Comparison of ENCODE assay signal across 17 cellular contexts in the genomic region with DNA sequence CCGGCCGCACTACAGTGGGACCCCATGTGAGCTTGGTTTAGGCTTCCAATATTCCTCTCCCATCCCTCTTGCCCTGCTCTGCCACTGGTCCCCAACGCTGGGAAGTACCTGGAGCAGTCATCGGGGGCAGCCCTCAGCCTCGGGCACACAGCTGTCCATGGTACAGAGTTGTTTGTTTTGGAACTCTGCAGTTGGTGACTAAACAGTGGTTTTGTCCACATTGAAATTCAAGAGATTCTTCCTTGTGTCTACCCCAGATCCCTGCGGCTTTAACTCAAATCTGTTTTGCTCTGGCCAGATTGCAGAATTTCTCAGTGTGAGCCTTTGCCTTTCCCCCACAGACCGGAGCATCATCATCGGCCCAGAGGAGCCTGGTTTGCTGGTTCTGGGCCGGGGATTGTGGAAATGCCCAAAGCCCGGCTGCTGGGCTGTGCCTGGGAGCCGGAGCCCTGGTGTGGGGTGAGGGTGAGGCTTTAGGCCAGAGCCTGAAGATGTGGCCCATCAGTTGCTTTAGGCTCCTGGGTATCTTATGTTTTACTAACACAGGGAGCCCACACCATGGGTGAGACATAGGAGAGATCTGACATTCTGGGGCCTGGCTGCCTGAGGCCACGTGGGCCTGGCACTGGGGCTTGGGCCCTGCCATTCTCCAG.
DNase-seq lines count a peak whose midpoint lies in the region; TF ChIP-seq lines count a peak whose summit lies in the region.
"Had no signal": no experiment of that assay in that cellular context is flagged by ENCODE, and none has a peak within 500 bp of the region (broad histone marks: within the 10 kb centered on the region; RNA-seq: fewer than 3 reads in every experiment).

No MANE protein-coding gene starts in this region.

- peak; percentile 66 for DNase-seq in A172 (ENCODE audit: low spot score)
- peak; percentile 43 for DNase-seq in brain microvascular endothelial cell
- DNase-seq in hepatic stellate cell (ENCODE audit: low spot score) = peak; percentile 94
- DNase-seq in DMS53 treated with DMSO at 0.1 percent for 48 hours (lab: John Stamatoyannopoulos, UW; ENCODE audit: unreplicated experiment) = no peak
- DNase-seq in NCI-H226 = no peak
- no peak for DNase-seq in OCI-M1 (lab: John Stamatoyannopoulos, UW)
- no peak for DNase-seq in activated CD4-positive, CD25-positive, alpha-beta regulatory T cell treated with anti-CD3 and anti-CD28 coated beads, Interleukin-2, amount 50 U/mL, for 72 hours
- DNase-seq: activated CD4-positive, alpha-beta memory T cell treated with anti-CD3 and anti-CD28 coated beads, Interleukin-2, amount 10 ng/mL, durations not matched to agents 7 days and 5 days; central memory CD4-positive, alpha-beta T cell; mesendoderm; NCI-H146; NCI-H510A had no signal

- H3K36me3 ChIP-seq in HEK293 (ENCODE audit: control insufficient read depth in 2 of 2, insufficient read depth in 1 of 2, low read length in 2 of 2) = peaks cover 0 to 44% of the 10 kb centered on the region in 2 experiments; a peak in 1 of 3 replicates
- peaks cover 7% of the 10 kb centered on the region for H3K36me3 ChIP-seq in brain microvascular endothelial cell (replicated peaks)

- H3K4me3 ChIP-seq in HEK293 (ENCODE audit: low read depth, low read length) (no peak overlapping the region), brain microvascular endothelial cell (ENCODE audit: low read depth, low read length) (no peak overlapping the region)
- H3K4me3 ChIP-seq: K562, tibial nerve had no signal

- in situ Hi-C loops in brain microvascular endothelial cell (cut with HindIII; ENCODE audit: low pct_ligation_motif_present, low sequenced_read_pairs) = no loop called here

- H3K27ac ChIP-seq in HEK293 (ENCODE audit: extremely low read depth, low read depth, low read length) (no peak overlapping the region), brain microvascular endothelial cell (no peak overlapping the region)
- H3K27ac ChIP-seq: epithelial cell of prostate, RWPE1 had no signal

- H3K27me3 ChIP-seq in brain microvascular endothelial cell (replicated peaks) = no peaks in the 10 kb centered on the region
- H3K27me3 ChIP-seq: tibial nerve had no signal

- POLR2A ChIA-PET in HEK293 (lab: Yijun Ruan, JAX) = no interaction called here

- H3K9me3 ChIP-seq in HEK293 (ENCODE audit: control insufficient read depth, insufficient read depth, low read depth, low read length) = no peaks in the 10 kb centered on the region
- H3K9me3 ChIP-seq: tibial nerve had no signal

- CTCF ChIA-PET in HEK293 (lab: Yijun Ruan, JAX) = interaction anchor here (0.8 to 1.0 kb wide), 2 partner anchors 10 to 138 kb away, joined by 3 to 5 read pairs; no protein-coding TSS in a partner anchor

- TF ChIP-seq CTCF in HEK293 (tag by site-specific recombination; IDR thresholded peaks at IDR 0.05) (no peak), brain microvascular endothelial cell (IDR thresholded peaks at IDR 0.05; ENCODE audit: low read depth, low read length, missing control alignments) (peak; percentile 5)

- H3K4me1 ChIP-seq in HEK293 (ENCODE audit: control insufficient read depth, insufficient read depth, low read length) = no peaks in the 10 kb centered on the region

TF ChIP-seq in HEK293, 187 proteins besides CTCF, POLR2A, EP300 and RAD21:
- TF ChIP-seq REST (tag by site-specific recombination; IDR thresholded peaks at IDR 0.05) (0 out of 2 replicates have a peak, but pooled peaks have one; percentile 40), ZNF707 (tag by site-specific recombination; IDR thresholded peaks at IDR 0.05) (no peak), SCRT2 (tag by site-specific recombination; IDR thresholded peaks at IDR 0.05) (no peak), ZNF391 (tag by site-specific recombination; IDR thresholded peaks at IDR 0.05; ENCODE audit: borderline replicate concordance, low read depth) (no peak), ZNF488 (tag by site-specific recombination; IDR thresholded peaks at IDR 0.05) (no peak), ZNF221 (tag by site-specific recombination; IDR thresholded peaks at IDR 0.05; ENCODE audit: borderline replicate concordance) (no peak), ZNF514 (tag by site-specific recombination; IDR thresholded peaks at IDR 0.05) (no peak), YY2 (tag by site-specific recombination; IDR thresholded peaks at IDR 0.05) (no peak), ZNF600 (tag by site-specific recombination; IDR thresholded peaks at IDR 0.05) (0 out of 2 replicates have a peak, but pooled peaks have one; percentile 35), ZBTB49 (tag by site-specific recombination; IDR thresholded peaks at IDR 0.05; ENCODE audit: low read depth) (no peak), ZFP69B (tag by site-specific recombination; IDR thresholded peaks at IDR 0.05) (no peak), ZNF133 (tag by site-specific recombination; IDR thresholded peaks at IDR 0.05) (no peak)
TF ChIP-seq in HEK293: peak in this region for 2.

Comparison
In these comparisons a context has a peak if more than half of its experiments do, and no peak if none do; other contexts are left out.
1. DNase-seq: peak in A172 (single experiment), brain microvascular endothelial cell (single experiment) and hepatic stellate cell (single experiment); none in DMS53 treated with DMSO at 0.1 percent for 48 hours (single experiment), NCI-H226 (single experiment), OCI-M1 (single experiment) and activated CD4-positive, CD25-positive, alpha-beta regulatory T cell treated with anti-CD3 and anti-CD28 coated beads, Interleukin-2, amount 50 U/mL, for 72 hours (single experiment).